ENCODE assay signal across 24 cellular contexts in the genomic region with DNA sequence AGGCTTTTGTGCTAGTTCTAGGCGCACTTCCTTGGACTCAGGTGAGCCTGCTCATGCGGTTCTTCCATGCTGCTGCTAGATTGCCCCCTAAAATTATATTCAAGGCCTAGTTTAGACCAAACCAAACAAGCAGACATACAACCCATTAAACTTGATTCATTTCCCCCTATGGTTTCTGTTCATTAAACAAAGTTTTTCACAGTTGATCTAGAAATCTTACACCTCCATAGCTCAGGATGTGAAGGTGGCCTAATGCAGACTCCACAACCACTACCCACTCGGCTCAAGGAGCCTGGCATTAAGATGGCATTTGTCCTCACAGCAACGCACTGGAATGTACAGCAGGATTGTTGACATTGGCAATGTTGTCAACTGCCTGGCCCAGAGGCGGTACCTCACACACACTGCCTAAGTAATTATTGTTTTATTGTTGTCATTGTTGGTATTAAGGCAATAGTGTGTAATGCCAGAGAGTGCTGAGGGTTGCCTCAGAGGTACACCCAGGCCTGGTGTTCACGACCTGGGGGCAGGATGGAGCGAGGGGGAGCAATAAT. TPM values are rescaled to one million over a fixed set of nuclear protein-coding genes. Genes with fewer than 3 reads are reported as not detected.
"Had no signal": no experiment of that assay in that cellular context is flagged by ENCODE, and none has a peak within 500 bp of the region (broad histone marks: within the 10 kb centered on the region; RNA-seq: fewer than 3 reads in every experiment).

No MANE protein-coding gene starts in this region.

- H3K9me3 ChIP-seq: esophagus squamous epithelium, psoas muscle, right lobe of liver, uterus had no signal

- H2AFZ ChIP-seq: neural progenitor cell had no signal

- ATAC-seq: activated T-cell treated with anti-CD3 and anti-CD28 coated beads, Interleukin-2, amount 50 U/mL, for 72 hours; naive thymus-derived CD4-positive, alpha-beta T cell; psoas muscle; stimulated activated effector memory CD8-positive, alpha-beta T cell treated with anti-CD3 and anti-CD28 coated beads, Interleukin-12 subunit alpha, Interleukin-12 subunit beta, amount 100 ng/mL, for 72 hours had no signal

- H3K27ac ChIP-seq: coronary artery, neural progenitor cell, psoas muscle, right lobe of liver, uterus, WERI-Rb-1 had no signal

- H3K4me1 Mint-ChIP-seq: naive thymus-derived CD4-positive, alpha-beta T cell; neural progenitor cell; stimulated activated effector memory CD8-positive, alpha-beta T cell treated with anti-CD3 and anti-CD28 coated beads, Interleukin-12 subunit alpha, Interleukin-12 subunit beta, amount 100 ng/mL, for 72 hours had no signal

- H3K4me3 Mint-ChIP-seq: activated T-cell treated with anti-CD3 and anti-CD28 coated beads, Interleukin-2, amount 50 U/mL, for 72 hours; naive thymus-derived CD4-positive, alpha-beta T cell; neural progenitor cell; stimulated activated effector memory CD8-positive, alpha-beta T cell treated with anti-CD3 and anti-CD28 coated beads, Interleukin-12 subunit alpha, Interleukin-12 subunit beta, amount 100 ng/mL, for 72 hours had no signal

- H3K4me1 ChIP-seq: ascending aorta, neural progenitor cell, psoas muscle, right lobe of liver, uterus had no signal

- H3K4me2 ChIP-seq: neural progenitor cell had no signal

- H3K9me3 Mint-ChIP-seq: activated T-cell treated with anti-CD3 and anti-CD28 coated beads, Interleukin-2, amount 50 U/mL, for 72 hours; neural progenitor cell; stimulated activated effector memory CD8-positive, alpha-beta T cell treated with anti-CD3 and anti-CD28 coated beads, Interleukin-12 subunit alpha, Interleukin-12 subunit beta, amount 100 ng/mL, for 72 hours had no signal

- H3K36me3 Mint-ChIP-seq: naive thymus-derived CD4-positive, alpha-beta T cell; neural progenitor cell had no signal

- DNase-seq: activated CD4-positive, alpha-beta T cell treated with anti-CD3 and anti-CD28 coated beads for 1 hour; activated CD4-positive, alpha-beta T cell treated with anti-CD3 and anti-CD28 coated beads, Interleukin-2, amount 50 U/mL, for 4 hours; activated effector memory CD4-positive, alpha-beta T cell treated with anti-CD3 and anti-CD28 coated beads, Interleukin-2, amount 50 U/mL, for 16 hours; activated naive CD4-positive, alpha-beta T cell treated with anti-CD3 and anti-CD28 coated beads, Interleukin-2, amount 50 U/mL, for 16 hours; activated T-cell treated with anti-CD3 and anti-CD28 coated beads, Interleukin-2, amount 50 U/mL, for 72 hours; effector memory CD4-positive, alpha-beta T cell; esophagus squamous epithelium; mesenchymal stem cell; naive thymus-derived CD4-positive, alpha-beta T cell; psoas muscle; small intestine; stimulated activated CD4-positive, alpha-beta T cell treated with anti-CD3 and anti-CD28 coated beads, Interleukin-4, amount 100 ng/mL, for 1 hour; SW 1271; T-helper 2 cell; uterus; WERI-Rb-1 had no signal

- H3K4me3 ChIP-seq: ascending aorta, coronary artery, esophagus squamous epithelium, neural progenitor cell, psoas muscle, right lobe of liver, uterus had no signal

- H3K27ac Mint-ChIP-seq: activated T-cell treated with anti-CD3 and anti-CD28 coated beads, Interleukin-2, amount 50 U/mL, for 72 hours; naive thymus-derived CD4-positive, alpha-beta T cell; stimulated activated effector memory CD8-positive, alpha-beta T cell treated with anti-CD3 and anti-CD28 coated beads, Interleukin-12 subunit alpha, Interleukin-12 subunit beta, amount 100 ng/mL, for 72 hours had no signal

- H3K36me3 ChIP-seq: ascending aorta, esophagus squamous epithelium, neural progenitor cell, right lobe of liver, uterus, WERI-Rb-1 had no signal

- H3K27me3 ChIP-seq: ascending aorta, neural progenitor cell, right lobe of liver, uterus had no signal

- H3K9ac ChIP-seq: neural progenitor cell had no signal

RNA-seq across cellular contexts. Expression of gene LRRC18, which starts 38.4 kb away (rescaled TPM):
- total RNA-seq: activated CD8-positive, alpha-beta memory T cell treated with anti-CD3 and anti-CD28 coated beads for 36 hours; activated T-cell treated with anti-CD3 and anti-CD28 coated beads, Interleukin-2, amount 50 U/mL, for 72 hours; ascending aorta; naive thymus-derived CD4-positive, alpha-beta T cell; osteoblast; psoas muscle; right lobe of liver had no signal
- polyA plus RNA-seq: adipose tissue; naive thymus-derived CD4-positive, alpha-beta T cell; psoas muscle had no signal
